Comparison of ENCODE assay signal across 1 cellular context in the genomic region with DNA sequence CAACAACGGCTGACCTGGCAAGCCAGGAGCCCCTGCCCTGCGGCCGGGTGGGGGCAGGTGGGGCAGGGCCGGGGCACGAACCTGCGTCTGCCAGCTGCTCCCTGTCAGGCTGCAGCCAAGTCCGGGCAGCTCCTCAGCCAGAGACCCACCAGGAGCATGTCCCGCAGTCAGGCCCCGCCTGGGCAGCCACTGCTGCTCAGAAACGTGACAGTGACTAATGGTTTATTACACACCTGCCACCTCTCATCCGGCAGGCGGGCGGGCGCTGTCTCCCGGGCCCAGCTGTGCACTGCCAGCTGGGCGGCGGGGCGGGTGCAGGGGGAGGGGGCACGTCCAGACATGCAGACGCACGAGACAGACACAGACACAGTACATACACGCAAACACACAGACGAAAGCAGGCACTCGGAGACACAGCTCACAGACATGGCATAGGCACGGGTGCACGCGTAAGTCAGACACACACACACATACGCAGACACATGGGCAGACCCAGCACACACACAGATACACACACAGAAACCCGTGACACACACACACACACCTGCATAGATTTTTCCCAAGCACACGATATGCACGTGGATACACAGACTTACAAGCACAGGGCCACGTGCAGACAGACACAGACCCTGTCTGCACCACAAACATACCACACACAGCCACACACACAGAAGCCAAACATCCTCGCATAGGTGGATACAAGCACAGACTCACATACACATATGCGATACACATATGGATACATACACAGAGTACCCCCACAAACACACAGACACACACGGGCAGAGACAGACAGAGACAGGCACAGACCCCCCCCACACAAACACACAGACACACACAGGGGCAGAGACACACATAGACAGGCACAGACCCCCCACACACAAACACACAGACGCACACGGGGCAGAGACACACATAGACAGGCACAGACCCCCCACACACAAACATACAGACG.
TF ChIP-seq lines count a peak whose summit lies in the region.

No MANE protein-coding gene starts in this region.

TF ChIP-seq in GM12878, 131 proteins besides CTCF, POLR2A, EP300 and RAD21 (continued from another document):
- TF ChIP-seq, protein P1, sequence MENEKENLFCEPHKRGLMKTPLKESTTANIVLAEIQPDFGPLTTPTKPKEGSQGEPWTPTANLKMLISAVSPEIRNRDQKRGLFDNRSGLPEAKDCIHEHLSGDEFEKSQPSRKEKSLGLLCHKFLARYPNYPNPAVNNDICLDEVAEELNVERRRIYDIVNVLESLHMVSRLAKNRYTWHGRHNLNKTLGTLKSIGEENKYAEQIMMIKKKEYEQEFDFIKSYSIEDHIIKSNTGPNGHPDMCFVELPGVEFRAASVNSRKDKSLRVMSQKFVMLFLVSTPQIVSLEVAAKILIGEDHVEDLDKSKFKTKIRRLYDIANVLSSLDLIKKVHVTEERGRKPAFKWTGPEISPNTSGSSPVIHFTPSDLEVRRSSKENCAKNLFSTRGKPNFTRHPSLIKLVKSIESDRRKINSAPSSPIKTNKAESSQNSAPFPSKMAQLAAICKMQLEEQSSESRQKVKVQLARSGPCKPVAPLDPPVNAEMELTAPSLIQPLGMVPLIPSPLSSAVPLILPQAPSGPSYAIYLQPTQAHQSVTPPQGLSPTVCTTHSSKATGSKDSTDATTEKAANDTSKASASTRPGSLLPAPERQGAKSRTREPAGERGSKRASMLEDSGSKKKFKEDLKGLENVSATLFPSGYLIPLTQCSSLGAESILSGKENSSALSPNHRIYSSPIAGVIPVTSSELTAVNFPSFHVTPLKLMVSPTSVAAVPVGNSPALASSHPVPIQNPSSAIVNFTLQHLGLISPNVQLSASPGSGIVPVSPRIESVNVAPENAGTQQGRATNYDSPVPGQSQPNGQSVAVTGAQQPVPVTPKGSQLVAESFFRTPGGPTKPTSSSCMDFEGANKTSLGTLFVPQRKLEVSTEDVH (IDR thresholded peaks at IDR 0.05; ENCODE audit: low read depth, partially characterized antibody): no peak
- TF ChIP-seq RFX5 (IDR thresholded peaks at IDR 0.05; ENCODE audit: low read depth, low read length) (no peak), YBX1 (IDR thresholded peaks at IDR 0.05) (no peak), EED (IDR thresholded peaks at IDR 0.05; ENCODE audit: low read depth) (no peak), ASH2L (IDR thresholded peaks at IDR 0.05; ENCODE audit: borderline replicate concordance, low read depth) (no peak), BMI1 (IDR thresholded peaks at IDR 0.05; ENCODE audit: borderline replicate concordance) (no peak), TCF12 (IDR thresholded peaks at IDR 0.05; ENCODE audit: low read depth, low read length) (peak; percentile 47; the same call in 1 of the 2 replicates), RCOR1 (conservative IDR thresholded peaks at IDR 0.05; ENCODE audit: low read depth, low read length) (no peak), MYC (IDR thresholded peaks at IDR 0.05; ENCODE audit: insufficient read depth, insufficient read length, insufficient replicate concordance, low read length, severe bottlenecking) (no peak), BHLHE40 (IDR thresholded peaks at IDR 0.05; ENCODE audit: borderline replicate concordance in 1 of 2, low read depth in 2 of 2, low read length in 1 of 2) (peak in 1 of 2 experiments; percentile 47; a peak in 2 of 4 replicates), SUPT20H (IDR thresholded peaks at IDR 0.05; ENCODE audit: borderline replicate concordance, control insufficient read depth, low read depth, low read length) (no peak), HCFC1 (IDR thresholded peaks at IDR 0.05; ENCODE audit: low read length) (no peak), SREBF2 (IDR thresholded peaks at IDR 0.05; ENCODE audit: low read length) (no peak), KAT2A (conservative IDR thresholded peaks at IDR 0.05; ENCODE audit: control insufficient read depth, low read depth, low read length) (no peak)
- TF ChIP-seq, protein P2, sequence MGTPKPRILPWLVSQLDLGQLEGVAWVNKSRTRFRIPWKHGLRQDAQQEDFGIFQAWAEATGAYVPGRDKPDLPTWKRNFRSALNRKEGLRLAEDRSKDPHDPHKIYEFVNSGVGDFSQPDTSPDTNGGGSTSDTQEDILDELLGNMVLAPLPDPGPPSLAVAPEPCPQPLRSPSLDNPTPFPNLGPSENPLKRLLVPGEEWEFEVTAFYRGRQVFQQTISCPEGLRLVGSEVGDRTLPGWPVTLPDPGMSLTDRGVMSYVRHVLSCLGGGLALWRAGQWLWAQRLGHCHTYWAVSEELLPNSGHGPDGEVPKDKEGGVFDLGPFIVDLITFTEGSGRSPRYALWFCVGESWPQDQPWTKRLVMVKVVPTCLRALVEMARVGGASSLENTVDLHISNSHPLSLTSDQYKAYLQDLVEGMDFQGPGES (IDR thresholded peaks at IDR 0.05): no peak
- TF ChIP-seq, protein P3, sequence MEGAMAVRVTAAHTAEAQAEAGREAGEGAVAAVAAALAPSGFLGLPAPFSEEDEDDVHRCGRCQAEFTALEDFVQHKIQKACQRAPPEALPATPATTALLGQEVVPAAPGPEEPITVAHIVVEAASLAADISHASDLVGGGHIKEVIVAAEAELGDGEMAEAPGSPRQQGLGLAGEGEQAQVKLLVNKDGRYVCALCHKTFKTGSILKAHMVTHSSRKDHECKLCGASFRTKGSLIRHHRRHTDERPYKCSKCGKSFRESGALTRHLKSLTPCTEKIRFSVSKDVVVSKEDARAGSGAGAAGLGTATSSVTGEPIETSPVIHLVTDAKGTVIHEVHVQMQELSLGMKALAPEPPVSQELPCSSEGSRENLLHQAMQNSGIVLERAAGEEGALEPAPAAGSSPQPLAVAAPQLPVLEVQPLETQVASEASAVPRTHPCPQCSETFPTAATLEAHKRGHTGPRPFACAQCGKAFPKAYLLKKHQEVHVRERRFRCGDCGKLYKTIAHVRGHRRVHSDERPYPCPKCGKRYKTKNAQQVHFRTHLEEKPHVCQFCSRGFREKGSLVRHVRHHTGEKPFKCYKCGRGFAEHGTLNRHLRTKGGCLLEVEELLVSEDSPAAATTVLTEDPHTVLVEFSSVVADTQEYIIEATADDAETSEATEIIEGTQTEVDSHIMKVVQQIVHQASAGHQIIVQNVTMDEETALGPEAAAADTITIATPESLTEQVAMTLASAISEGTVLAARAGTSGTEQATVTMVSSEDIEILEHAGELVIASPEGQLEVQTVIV (IDR thresholded peaks at IDR 0.05; ENCODE audit: borderline replicate concordance, partially characterized antibody): no peak
- TF ChIP-seq, protein P4, sequence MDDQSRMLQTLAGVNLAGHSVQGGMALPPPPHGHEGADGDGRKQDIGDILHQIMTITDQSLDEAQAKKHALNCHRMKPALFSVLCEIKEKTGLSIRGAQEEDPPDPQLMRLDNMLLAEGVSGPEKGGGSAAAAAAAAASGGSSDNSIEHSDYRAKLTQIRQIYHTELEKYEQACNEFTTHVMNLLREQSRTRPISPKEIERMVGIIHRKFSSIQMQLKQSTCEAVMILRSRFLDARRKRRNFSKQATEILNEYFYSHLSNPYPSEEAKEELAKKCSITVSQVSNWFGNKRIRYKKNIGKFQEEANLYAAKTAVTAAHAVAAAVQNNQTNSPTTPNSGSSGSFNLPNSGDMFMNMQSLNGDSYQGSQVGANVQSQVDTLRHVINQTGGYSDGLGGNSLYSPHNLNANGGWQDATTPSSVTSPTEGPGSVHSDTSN (IDR thresholded peaks at IDR 0.05; ENCODE audit: insufficient replicate concordance, low read depth, low read length): peak; percentile 33
- TF ChIP-seq, protein P5, sequence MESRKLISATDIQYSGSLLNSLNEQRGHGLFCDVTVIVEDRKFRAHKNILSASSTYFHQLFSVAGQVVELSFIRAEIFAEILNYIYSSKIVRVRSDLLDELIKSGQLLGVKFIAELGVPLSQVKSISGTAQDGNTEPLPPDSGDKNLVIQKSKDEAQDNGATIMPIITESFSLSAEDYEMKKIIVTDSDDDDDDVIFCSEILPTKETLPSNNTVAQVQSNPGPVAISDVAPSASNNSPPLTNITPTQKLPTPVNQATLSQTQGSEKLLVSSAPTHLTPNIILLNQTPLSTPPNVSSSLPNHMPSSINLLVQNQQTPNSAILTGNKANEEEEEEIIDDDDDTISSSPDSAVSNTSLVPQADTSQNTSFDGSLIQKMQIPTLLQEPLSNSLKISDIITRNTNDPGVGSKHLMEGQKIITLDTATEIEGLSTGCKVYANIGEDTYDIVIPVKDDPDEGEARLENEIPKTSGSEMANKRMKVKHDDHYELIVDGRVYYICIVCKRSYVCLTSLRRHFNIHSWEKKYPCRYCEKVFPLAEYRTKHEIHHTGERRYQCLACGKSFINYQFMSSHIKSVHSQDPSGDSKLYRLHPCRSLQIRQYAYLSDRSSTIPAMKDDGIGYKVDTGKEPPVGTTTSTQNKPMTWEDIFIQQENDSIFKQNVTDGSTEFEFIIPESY (IDR thresholded peaks at IDR 0.05): no peak
